Comparison of ENCODE assay signal across 10 cellular contexts in the genomic region with DNA sequence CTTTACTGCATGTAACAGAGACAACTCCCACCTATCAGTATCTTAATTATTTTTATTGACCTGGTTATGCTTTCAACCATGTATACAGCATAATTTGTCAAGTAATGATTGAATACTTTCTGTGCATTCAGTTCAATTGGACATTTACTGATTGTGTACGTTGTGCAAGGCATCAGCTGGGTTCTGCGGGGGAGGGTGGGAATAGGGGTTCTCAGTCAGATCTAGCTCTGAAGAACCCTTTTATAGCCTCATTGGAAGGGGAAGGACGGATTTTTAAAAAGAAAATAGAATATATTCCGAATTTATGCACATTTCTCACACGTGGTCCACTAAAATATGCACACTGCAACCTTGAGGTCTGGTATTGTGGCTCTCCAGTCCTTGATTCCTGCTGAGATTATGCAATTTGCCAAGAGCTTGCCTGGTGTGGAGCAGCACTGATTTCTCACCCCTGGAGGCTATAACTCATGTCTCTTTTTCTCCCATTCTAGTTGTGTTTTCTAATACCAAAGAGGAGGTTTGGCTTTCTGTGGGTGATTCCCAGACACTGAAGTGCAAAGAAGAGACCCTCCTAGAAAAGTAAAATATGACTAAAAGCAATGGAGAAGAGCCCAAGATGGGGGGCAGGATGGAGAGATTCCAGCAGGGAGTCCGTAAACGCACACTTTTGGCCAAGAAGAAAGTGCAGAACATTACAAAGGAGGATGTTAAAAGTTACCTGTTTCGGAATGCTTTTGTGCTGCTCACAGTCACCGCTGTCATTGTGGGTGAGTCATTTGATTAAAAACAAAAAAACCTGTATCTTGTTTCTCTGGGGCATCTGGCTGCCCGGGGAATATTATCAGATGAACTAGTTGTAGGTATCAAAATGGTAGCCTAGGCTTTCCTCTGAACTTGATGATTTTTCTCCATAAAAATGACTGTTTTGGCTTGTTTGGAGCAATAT. TPM values are rescaled to one million over a fixed set of nuclear protein-coding genes. Genes with fewer than 3 reads are reported as not detected.
DNase-seq lines count a peak whose midpoint lies in the region; ATAC-seq and TF ChIP-seq lines count a peak whose summit lies in the region.
"Had no signal": no experiment of that assay in that cellular context is flagged by ENCODE, and none has a peak within 500 bp of the region (broad histone marks: within the 10 kb centered on the region; RNA-seq: fewer than 3 reads in every experiment).

No MANE protein-coding gene starts in this region.

- no peaks in the 10 kb centered on the region for H3K9me3 ChIP-seq in SJCRH30 (replicated peaks)

- no peak for TF ChIP-seq CTCF in foreskin fibroblast (IDR thresholded peaks at IDR 0.05; ENCODE audit: low read depth, low read length)
- TF ChIP-seq CTCF in GM10266 (IDR thresholded peaks at IDR 0.05; ENCODE audit: control insufficient read depth, insufficient read depth, low read depth, missing control alignments) = no peak

- DNase-seq in GM03348 (ENCODE audit: low spot score) (peak; percentile 72), SJCRH30 (no peak), foreskin fibroblast (peak; percentile 48 to 71), putamen (ENCODE audit: low spot score) (peak; percentile 50), GM10266 (ENCODE audit: extremely low spot score) (no peak), NCI-H1092 treated with DMSO at 0.1 percent for 48 hours (lab: John Stamatoyannopoulos, UW) (no peak)
- DNase-seq in effector CD8-positive, alpha-beta T cell (lab: John Stamatoyannopoulos, UW) = no peak
- DNase-seq: activated CD8-positive, alpha-beta memory T cell treated with anti-CD3 and anti-CD28 coated beads for 24 hours; DMS79 treated with DMSO at 0.1 percent for 48 hours had no signal

- H3K27me3 ChIP-seq in SJCRH30 = no peaks in the 10 kb centered on the region

- no peak for ATAC-seq in GM21360 (IDR thresholded peaks at IDR 0.05; ENCODE audit: unreplicated experiment)

- no peaks in the 10 kb centered on the region for H3K36me3 ChIP-seq in SJCRH30

- H3K4me3 ChIP-seq in SJCRH30 (peak overlapping the region; percentile 58; the same call in 1 of the 2 replicates), foreskin fibroblast (ENCODE audit: low read depth in 1 of 2, low read length in 2 of 2) (peak overlapping the region; percentile 48 to 91)

- H3K27ac ChIP-seq in SJCRH30 = no peak overlapping the region

- H3K4me1 ChIP-seq in SJCRH30 = no peaks in the 10 kb centered on the region

RNA-seq across cellular contexts. Expression of gene SLC1A3, which starts 1.7 kb away (rescaled TPM):
- total RNA-seq in SJCRH30 (2014; rRNA removed; shearing (Covaris generic)) = 1.4 and 2.1 TPM in 2 replicates

Comparison
In these comparisons a context has a peak if more than half of its experiments do, and no peak if none do; other contexts are left out.
1. DNase-seq: peak in GM03348 (single experiment), foreskin fibroblast (2 of 2) and putamen (single experiment); none in SJCRH30 (0 of 2), effector CD8-positive, alpha-beta T cell (single experiment), GM10266 (single experiment) and NCI-H1092 treated with DMSO at 0.1 percent for 48 hours (single experiment).